11 cellular contexts compared by ENCODE assay signal in genomic region chr3:125062904-125063618, GRCh38. TPM values are rescaled to one million over a fixed set of nuclear protein-coding genes. Genes with fewer than 3 reads are reported as not detected.
DNase-seq lines count a peak whose midpoint lies in the region; ATAC-seq and TF ChIP-seq lines count a peak whose summit lies in the region.
"Had no signal": no experiment of that assay in that cellular context is flagged by ENCODE, and none has a peak within 500 bp of the region (broad histone marks: within the 10 kb centered on the region; RNA-seq: fewer than 3 reads in every experiment).

No MANE protein-coding gene starts in this region.

- 7% methylated on average over 5 of the region's 7 CpGs for WGBS in mammary epithelial cell (ENCODE audit: low coverage, missing lambda C conversion rate)
- WGBS in aorta, 2 donors: 8 to 10% methylated on average over 7 of the region's 7 CpGs

- H4K20me1 ChIP-seq in mammary epithelial cell (ENCODE audit: insufficient read depth, low read length): no peaks in the 10 kb centered on the region

- H3K27ac Mint-ChIP-seq in activated CD4-positive, alpha-beta T cell treated with anti-CD3 and anti-CD28 coated beads, Interleukin-2, amount 10 ng/mL, durations not matched to agents 24 days and 14 days: no peak overlapping the region

- H3K36me3 Mint-ChIP-seq in activated CD4-positive, alpha-beta T cell treated with anti-CD3 and anti-CD28 coated beads, Interleukin-2, amount 10 ng/mL, durations not matched to agents 24 days and 14 days (ENCODE audit: low read depth): no peaks in the 10 kb centered on the region

- H3K4me3 Mint-ChIP-seq in activated CD4-positive, alpha-beta T cell treated with anti-CD3 and anti-CD28 coated beads, Interleukin-2, amount 10 ng/mL, durations not matched to agents 24 days and 14 days: no peak overlapping the region

- dilution Hi-C loops in mammary epithelial cell (cut with HindIII; ENCODE audit: low sequenced_read_pairs): no loop called here

- H3K4me1 Mint-ChIP-seq in activated CD4-positive, alpha-beta T cell treated with anti-CD3 and anti-CD28 coated beads, Interleukin-2, amount 10 ng/mL, durations not matched to agents 24 days and 14 days: peaks cover 2% of the 10 kb centered on the region

- no peaks in the 10 kb centered on the region for H3K27me3 ChIP-seq in mammary epithelial cell (ENCODE audit: insufficient read depth, low read length)
- H3K27me3 ChIP-seq in aorta (ENCODE audit: control insufficient read depth in 1 of 2, insufficient read depth in 2 of 2, low read length in 1 of 2): no peaks in the 10 kb centered on the region
- H3K27me3 ChIP-seq: suprapubic skin had no signal

- H3K27ac ChIP-seq in mammary epithelial cell (ENCODE audit: insufficient read depth, low read depth, low read length) (peak overlapping the region; percentile 41), aorta (ENCODE audit: low read depth in 1 of 2, low read length in 2 of 2) (peak overlapping the region in 1 of 2 donors; percentile 64)
- H3K27ac ChIP-seq: suprapubic skin had no signal

- H3K36me3 ChIP-seq in mammary epithelial cell (ENCODE audit: insufficient read depth, low read length) (no peaks in the 10 kb centered on the region), aorta (ENCODE audit: control insufficient read depth in 1 of 2, insufficient read depth in 2 of 2, low read length in 1 of 2) (no peaks in the 10 kb centered on the region)
- H3K36me3 ChIP-seq: suprapubic skin had no signal

- no TSS peak for BruUV-seq in mammary epithelial cell (replicated peaks; lab: Mats Ljungman, UMichigan)

- TF ChIP-seq CTCF in mammary epithelial cell (conservative IDR thresholded peaks at IDR 0.05 in 1 of 2, IDR thresholded peaks at IDR 0.05 in 1 of 2; ENCODE audit: extremely low read depth in 1 of 2, insufficient read depth in 1 of 2, low read depth in 1 of 2, low read length in 2 of 2): no peak

- no peaks in the 10 kb centered on the region for H3K79me2 ChIP-seq in mammary epithelial cell (ENCODE audit: insufficient read depth, low read length)

- CTCF ChIA-PET in mammary epithelial cell (lab: Charles Lee; ENCODE audit: low non-redundant PET): no interaction called here

- peak overlapping the region; percentile 54 for H3K4me2 ChIP-seq in mammary epithelial cell (ENCODE audit: insufficient read depth, low read depth, low read length)

- H3K9ac ChIP-seq in mammary epithelial cell (ENCODE audit: insufficient read depth, low read length): no peak overlapping the region

- peak; percentile 23 for ATAC-seq in aorta (ENCODE audit: low FRiP score)
- ATAC-seq: sciatic nerve had no signal

- H3K9me3 ChIP-seq in mammary epithelial cell (replicated peaks; ENCODE audit: insufficient read depth, low read length) (no peaks in the 10 kb centered on the region), aorta (ENCODE audit: control insufficient read depth, low read length) (no peaks in the 10 kb centered on the region)
- H3K9me3 ChIP-seq: suprapubic skin had no signal

- peaks cover 37% of the 10 kb centered on the region for H3K4me1 ChIP-seq in mammary epithelial cell (ENCODE audit: insufficient read depth, low read length)
- H3K4me1 ChIP-seq in aorta (ENCODE audit: control insufficient read depth in 1 of 2, insufficient read depth in 2 of 2, low read length in 2 of 2): peaks cover 5 to 7% of the 10 kb centered on the region in 2 donors

- DNase-seq in NCI-H748 (lab: John Stamatoyannopoulos, UW; ENCODE audit: unreplicated experiment) (peak; percentile 9), NCI-H748 treated with DMSO at 0.1 percent for 48 hours (lab: John Stamatoyannopoulos, UW) (no peak), mammary epithelial cell (peak; percentile 91), kidney tubule cell (ENCODE audit: low spot score) (peak; percentile 98), aorta (no peak), C1 segment of cervical spinal cord (lab: John Stamatoyannopoulos, UW) (no peak)
- DNase-seq in activated CD4-positive, alpha-beta T cell treated with anti-CD3 and anti-CD28 coated beads for 1 hour: no peak
- no peak for DNase-seq in activated CD4-positive, alpha-beta T cell treated with anti-CD3 and anti-CD28 coated beads, Interleukin-2, amount 10 ng/mL, durations not matched to agents 24 days and 14 days
- DNase-seq: activated CD8-positive, alpha-beta memory T cell treated with anti-CD3 and anti-CD28 coated beads for 24 hours had no signal

- in situ Hi-C loops in mammary epithelial cell (cut with MboI; ENCODE audit: low sequenced_read_pairs in 2 of 2): no loop called here

- H3K27me3 Mint-ChIP-seq in activated CD4-positive, alpha-beta T cell treated with anti-CD3 and anti-CD28 coated beads, Interleukin-2, amount 10 ng/mL, durations not matched to agents 24 days and 14 days: peaks cover 54% of the 10 kb centered on the region

- peaks cover 5% of the 10 kb centered on the region for H3K9me3 Mint-ChIP-seq in activated CD4-positive, alpha-beta T cell treated with anti-CD3 and anti-CD28 coated beads, Interleukin-2, amount 10 ng/mL, durations not matched to agents 24 days and 14 days

- H2AFZ ChIP-seq in mammary epithelial cell (ENCODE audit: low read depth, low read length): peak overlapping the region; percentile 10

- H3K4me3 ChIP-seq in mammary epithelial cell (replicated peaks in 1 of 3; ENCODE audit: insufficient read depth in 1 of 3, low read depth in 2 of 3, low read length in 3 of 3): no peak overlapping the region
- no peak overlapping the region for H3K4me3 ChIP-seq in aorta (ENCODE audit: low read length in 2 of 2)
- H3K4me3 ChIP-seq: suprapubic skin had no signal

- intact Hi-C loops in mammary epithelial cell (cut with micrococcal nuclease) (loop anchor here (2.0 kb wide), 1 partner anchor 48 kb away; no protein-coding TSS in a partner anchor), aorta (cut with DNase I) (no loop called here)
- intact Hi-C loops in activated CD4-positive, alpha-beta T cell treated with anti-CD3 and anti-CD28 coated beads, Interleukin-2, amount 10 ng/mL, durations not matched to agents 24 days and 14 days (cut with micrococcal nuclease): no loop called here

RNA-seq across cellular contexts. Expression of gene HEG1, which starts 7.3 kb away (rescaled TPM):
- 10 to 100 TPM; 24.8 to 33.8 TPM for total RNA-seq in mammary epithelial cell
- polyA plus RNA-seq in mammary epithelial cell: 19.8 TPM
- polyA minus RNA-seq in mammary epithelial cell: 106 TPM
- total RNA-seq in aorta: 100 to 1,000 TPM in 1 of 2 donors, 10 to 100 TPM in 1; 99.3 to 204 TPM
- polyA plus RNA-seq in aorta: 10 to 100 TPM in 1 of 2 donors, 1 to 10 TPM in 1; 4.9 to 12.0 TPM
- total RNA-seq in activated CD4-positive, alpha-beta T cell treated with anti-CD3 and anti-CD28 coated beads, Interleukin-2, amount 10 ng/mL, durations not matched to agents 24 days and 14 days: 35.3 and 40.8 TPM in 2 replicates

Comparison
In these comparisons a context has a peak if more than half of its experiments do, and no peak if none do; other contexts are left out.
1. DNase-seq: peak in NCI-H748 (single experiment), mammary epithelial cell (single experiment) and kidney tubule cell (single experiment); none in NCI-H748 treated with DMSO at 0.1 percent for 48 hours (single experiment), aorta (0 of 2), activated CD4-positive, alpha-beta T cell treated with anti-CD3 and anti-CD28 coated beads for 1 hour (single experiment), C1 segment of cervical spinal cord (0 of 14) and activated CD4-positive, alpha-beta T cell treated with anti-CD3 and anti-CD28 coated beads, Interleukin-2, amount 10 ng/mL, durations not matched to agents 24 days and 14 days (single experiment).